Comparison of ENCODE assay signal across 21 cellular contexts in the genomic region with DNA sequence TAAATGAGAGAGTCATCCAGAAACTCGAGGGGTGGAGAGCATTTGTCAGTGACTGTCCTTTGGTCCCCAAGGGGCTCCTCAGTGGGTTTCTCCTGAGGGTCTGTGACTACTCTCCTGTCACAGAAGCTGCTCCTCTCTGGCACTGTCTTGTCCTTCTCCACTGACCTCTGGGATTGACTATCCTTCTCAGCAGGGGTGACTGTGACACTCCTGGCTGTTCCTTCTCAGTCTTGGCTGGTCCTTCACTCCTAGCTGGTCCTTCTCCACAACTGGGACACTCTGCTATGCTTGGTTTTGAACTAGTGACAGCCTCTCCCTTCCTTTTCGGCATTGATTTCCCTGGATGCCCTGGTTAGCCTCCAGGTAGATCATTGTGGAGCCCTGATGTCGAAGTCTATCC. TPM values are rescaled to one million over a fixed set of nuclear protein-coding genes. Genes with fewer than 3 reads are reported as not detected.
DNase-seq lines count a peak whose midpoint lies in the region; ATAC-seq lines count a peak whose summit lies in the region.
"Had no signal": no experiment of that assay in that cellular context is flagged by ENCODE, and none has a peak within 500 bp of the region (broad histone marks: within the 10 kb centered on the region; RNA-seq: fewer than 3 reads in every experiment).

No MANE protein-coding gene starts in this region.

- no peaks in the 10 kb centered on the region for H3K4me1 Mint-ChIP-seq in activated naive CD8-positive, alpha-beta T cell treated with anti-CD3 and anti-CD28 coated beads for 36 hours
- H3K4me1 Mint-ChIP-seq in activated naive CD8-positive, alpha-beta T cell treated with anti-CD3 and anti-CD28 coated beads, Interleukin-2, amount 50 U/mL, for 24 hours = no peaks in the 10 kb centered on the region
- no peaks in the 10 kb centered on the region for H3K4me1 Mint-ChIP-seq in activated T-helper 17 cell treated with anti-CD3 and anti-CD28 coated beads, Interleukin-2, amount 50 U/mL, for 72 hours
- H3K4me1 Mint-ChIP-seq in immature natural killer cell = peaks cover 4 to 27% of the 10 kb centered on the region in 2 donors
- peaks cover 7% of the 10 kb centered on the region for H3K4me1 Mint-ChIP-seq in stimulated activated effector memory CD8-positive, alpha-beta T cell treated with anti-CD3 and anti-CD28 coated beads, Interleukin-12 subunit alpha, Interleukin-12 subunit beta, amount 100 ng/mL, for 72 hours

- H3K27me3 Mint-ChIP-seq in activated naive CD8-positive, alpha-beta T cell treated with anti-CD3 and anti-CD28 coated beads for 36 hours = no peaks in the 10 kb centered on the region
- H3K27me3 Mint-ChIP-seq in activated naive CD8-positive, alpha-beta T cell treated with anti-CD3 and anti-CD28 coated beads, Interleukin-2, amount 50 U/mL, for 24 hours = no peaks in the 10 kb centered on the region
- no peaks in the 10 kb centered on the region for H3K27me3 Mint-ChIP-seq in activated T-helper 17 cell treated with anti-CD3 and anti-CD28 coated beads, Interleukin-2, amount 50 U/mL, for 72 hours
- no peaks in the 10 kb centered on the region for H3K27me3 Mint-ChIP-seq in immature natural killer cell (ENCODE audit: low read depth in 3 of 3)

- peaks cover 48% of the 10 kb centered on the region for H3K36me3 Mint-ChIP-seq in activated naive CD8-positive, alpha-beta T cell treated with anti-CD3 and anti-CD28 coated beads for 36 hours
- peaks cover 59% of the 10 kb centered on the region for H3K36me3 Mint-ChIP-seq in activated naive CD8-positive, alpha-beta T cell treated with anti-CD3 and anti-CD28 coated beads, Interleukin-2, amount 50 U/mL, for 24 hours (ENCODE audit: low read depth)
- H3K36me3 Mint-ChIP-seq in activated T-helper 17 cell treated with anti-CD3 and anti-CD28 coated beads, Interleukin-2, amount 50 U/mL, for 72 hours (ENCODE audit: low read depth) = peaks cover 96% of the 10 kb centered on the region
- peaks cover 24 to 55% (median 29%) of the 10 kb centered on the region in 3 donors for H3K36me3 Mint-ChIP-seq in immature natural killer cell
- H3K36me3 Mint-ChIP-seq in stimulated activated effector memory CD8-positive, alpha-beta T cell treated with anti-CD3 and anti-CD28 coated beads, Interleukin-12 subunit alpha, Interleukin-12 subunit beta, amount 100 ng/mL, for 72 hours = peaks cover 92% of the 10 kb centered on the region

- H3K9me3 Mint-ChIP-seq in activated naive CD8-positive, alpha-beta T cell treated with anti-CD3 and anti-CD28 coated beads for 36 hours = peaks cover 6% of the 10 kb centered on the region
- H3K9me3 Mint-ChIP-seq in activated naive CD8-positive, alpha-beta T cell treated with anti-CD3 and anti-CD28 coated beads, Interleukin-2, amount 50 U/mL, for 24 hours = no peaks in the 10 kb centered on the region
- H3K9me3 Mint-ChIP-seq in activated T-helper 17 cell treated with anti-CD3 and anti-CD28 coated beads, Interleukin-2, amount 50 U/mL, for 72 hours = no peaks in the 10 kb centered on the region
- no peaks in the 10 kb centered on the region for H3K9me3 Mint-ChIP-seq in immature natural killer cell
- H3K9me3 Mint-ChIP-seq in stimulated activated effector memory CD8-positive, alpha-beta T cell treated with anti-CD3 and anti-CD28 coated beads, Interleukin-12 subunit alpha, Interleukin-12 subunit beta, amount 100 ng/mL, for 72 hours = no peaks in the 10 kb centered on the region

- in situ Hi-C loops in G401 (cut with HindIII; ENCODE audit: low sequenced_read_pairs) = no loop called here

- no peak for ATAC-seq in activated naive CD8-positive, alpha-beta T cell treated with anti-CD3 and anti-CD28 coated beads, Interleukin-2, amount 50 U/mL, for 24 hours
- no peak for ATAC-seq in activated T-helper 17 cell treated with anti-CD3 and anti-CD28 coated beads, Interleukin-2, amount 50 U/mL, for 72 hours (replicated peaks)
- ATAC-seq in stimulated activated effector memory CD8-positive, alpha-beta T cell treated with anti-CD3 and anti-CD28 coated beads, Interleukin-12 subunit alpha, Interleukin-12 subunit beta, amount 100 ng/mL, for 72 hours = no peak
- ATAC-seq: gastrocnemius medialis had no signal

- no peak overlapping the region for H3K4me3 Mint-ChIP-seq in activated naive CD8-positive, alpha-beta T cell treated with anti-CD3 and anti-CD28 coated beads for 36 hours
- H3K4me3 Mint-ChIP-seq in activated naive CD8-positive, alpha-beta T cell treated with anti-CD3 and anti-CD28 coated beads, Interleukin-2, amount 50 U/mL, for 24 hours = no peak overlapping the region
- H3K4me3 Mint-ChIP-seq in activated T-helper 17 cell treated with anti-CD3 and anti-CD28 coated beads, Interleukin-2, amount 50 U/mL, for 72 hours = no peak overlapping the region
- no peak overlapping the region for H3K4me3 Mint-ChIP-seq in immature natural killer cell
- H3K4me3 Mint-ChIP-seq in stimulated activated effector memory CD8-positive, alpha-beta T cell treated with anti-CD3 and anti-CD28 coated beads, Interleukin-12 subunit alpha, Interleukin-12 subunit beta, amount 100 ng/mL, for 72 hours = no peak overlapping the region

- DNase-seq in activated naive CD8-positive, alpha-beta T cell treated with anti-CD3 and anti-CD28 coated beads for 36 hours = no peak
- DNase-seq in activated naive CD8-positive, alpha-beta T cell treated with anti-CD3 and anti-CD28 coated beads, Interleukin-2, amount 50 U/mL, for 24 hours = no peak
- DNase-seq in immature natural killer cell = no peak
- DNase-seq in stimulated activated effector memory CD8-positive, alpha-beta T cell treated with anti-CD3 and anti-CD28 coated beads, Interleukin-12 subunit alpha, Interleukin-12 subunit beta, amount 100 ng/mL, for 72 hours (ENCODE audit: low spot score in 2 of 2) = no peak
- DNase-seq in anterior cingulate cortex (lab: John Stamatoyannopoulos, UW) = no peak
- DNase-seq in G401 (ENCODE audit: low spot score) = no peak
- no peak for DNase-seq in stimulated activated CD4-positive, alpha-beta T cell treated with anti-CD3 and anti-CD28 coated beads, Interleukin-4, amount 100 ng/mL, for 4 hours
- DNase-seq: activated CD4-positive, alpha-beta T cell treated with anti-CD3 and anti-CD28 coated beads for 4 hours; activated gamma-delta T cell treated with Interleukin-2 at 50 U/mL for 16 hours; amniotic stem cell; gastrocnemius medialis; KG1; left cardiac atrium; mucosa of descending colon; MV-4-11; NCI-H1694; NCI-H748 treated with DMSO at 0.1 percent for 48 hours; SHP77 treated with DMSO at 0.1 percent for 48 hours; spleen; stimulated activated CD4-positive, alpha-beta T cell treated with anti-CD3 and anti-CD28 coated beads, Interleukin-4, amount 100 ng/mL, for 24 hours had no signal

- H3K27ac Mint-ChIP-seq in activated naive CD8-positive, alpha-beta T cell treated with anti-CD3 and anti-CD28 coated beads for 36 hours = peak overlapping the region; percentile 10
- no peak overlapping the region for H3K27ac Mint-ChIP-seq in activated naive CD8-positive, alpha-beta T cell treated with anti-CD3 and anti-CD28 coated beads, Interleukin-2, amount 50 U/mL, for 24 hours
- peak overlapping the region; percentile 69 for H3K27ac Mint-ChIP-seq in activated T-helper 17 cell treated with anti-CD3 and anti-CD28 coated beads, Interleukin-2, amount 50 U/mL, for 72 hours
- peak overlapping the region; percentile 47 to 71 (median 63) for H3K27ac Mint-ChIP-seq in immature natural killer cell
- H3K27ac Mint-ChIP-seq in stimulated activated effector memory CD8-positive, alpha-beta T cell treated with anti-CD3 and anti-CD28 coated beads, Interleukin-12 subunit alpha, Interleukin-12 subunit beta, amount 100 ng/mL, for 72 hours = peak overlapping the region; percentile 63

RNA-seq across cellular contexts. Expression of gene DYNLT1, which starts 33.5 kb away (rescaled TPM):
- total RNA-seq in activated naive CD8-positive, alpha-beta T cell treated with anti-CD3 and anti-CD28 coated beads for 36 hours = 10 to 100 TPM; 70.9 to 74.2 TPM
- 10 to 100 TPM; 82.3 to 89.8 TPM for total RNA-seq in activated T-helper 17 cell treated with anti-CD3 and anti-CD28 coated beads, Interleukin-2, amount 50 U/mL, for 72 hours
- polyA plus RNA-seq in immature natural killer cell = 100 to 1,000 TPM in 2 of 3 donors, 10 to 100 TPM in 1; 94.2 to 141 (median 119) TPM
- 97.6 and 102 TPM in 2 replicates for total RNA-seq in G401 (2014; rRNA removed; shearing (Covaris generic))

RNA-seq across cellular contexts. Expression of gene SYTL3, which starts 38.8 kb away (rescaled TPM):
- total RNA-seq in activated naive CD8-positive, alpha-beta T cell treated with anti-CD3 and anti-CD28 coated beads for 36 hours = 100 to 1,000 TPM in 1 of 2 experiments, 10 to 100 TPM in 1; 97.8 to 101 TPM
- 100 to 1,000 TPM; 118 to 331 TPM for total RNA-seq in activated T-helper 17 cell treated with anti-CD3 and anti-CD28 coated beads, Interleukin-2, amount 50 U/mL, for 72 hours
- 10 to 100 TPM; 45.4 to 56.5 (median 52.0) TPM for polyA plus RNA-seq in immature natural killer cell
- total RNA-seq in G401 (2014; rRNA removed; shearing (Covaris generic)) = 3.1 TPM in 1 of 2 replicates, not detected in the other

RNA-seq across cellular contexts. Expression of gene TMEM181, which starts 51.1 kb away (rescaled TPM):
- 10 to 100 TPM; 10.1 to 10.5 TPM for total RNA-seq in activated naive CD8-positive, alpha-beta T cell treated with anti-CD3 and anti-CD28 coated beads for 36 hours
- total RNA-seq in activated T-helper 17 cell treated with anti-CD3 and anti-CD28 coated beads, Interleukin-2, amount 50 U/mL, for 72 hours = 10 to 100 TPM; 11.8 to 16.4 TPM
- 10 to 100 TPM in 2 of 3 donors, 1 to 10 TPM in 1; 4.3 to 14.8 (median 10.1) TPM for polyA plus RNA-seq in immature natural killer cell
- total RNA-seq in G401 (2014; rRNA removed; shearing (Covaris generic)) = 21.4 and 32.8 TPM in 2 replicates

Comparison
In these comparisons a context has a peak if more than half of its experiments do, and no peak if none do; other contexts are left out.
1. RNA of gene SYTL3, which starts 38.8 kb away (total RNA-seq): 118 to 331 TPM in activated T-helper 17 cell treated with anti-CD3 and anti-CD28 coated beads, Interleukin-2, amount 50 U/mL, for 72 hours and 97.8 to 101 TPM in activated naive CD8-positive, alpha-beta T cell treated with anti-CD3 and anti-CD28 coated beads for 36 hours; 3.1 TPM in G401; every median in the first group is over 10 times any median in the second.